In the genomic region with DNA sequence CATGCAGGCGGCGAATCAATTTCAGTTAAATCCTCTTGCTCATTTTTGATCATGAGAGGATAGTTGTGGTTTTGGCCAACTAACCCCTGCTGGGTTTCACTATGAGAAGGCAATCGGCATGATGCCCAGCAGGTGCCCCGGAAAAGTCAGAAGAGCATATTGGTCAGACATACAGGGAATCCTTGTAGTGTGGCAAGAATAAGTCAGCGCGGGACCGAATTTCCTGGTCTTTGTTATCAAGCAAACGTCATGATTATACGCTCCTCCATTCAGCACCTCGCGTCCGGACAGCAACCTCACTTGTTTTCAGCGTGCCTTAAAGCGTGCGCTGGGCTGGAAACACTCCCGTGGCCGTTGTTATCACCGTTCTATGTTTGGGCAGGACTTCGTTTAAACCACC, we compare ENCODE assay signal across 8 cellular contexts. TPM values are rescaled to one million over a fixed set of nuclear protein-coding genes. Genes with fewer than 3 reads are reported as not detected.
DNase-seq lines count a peak whose midpoint lies in the region; ATAC-seq and TF ChIP-seq lines count a peak whose summit lies in the region.

No MANE protein-coding gene starts in this region.

- no peak overlapping the region for H3K18ac ChIP-seq in H9 (ENCODE audit: insufficient read length, low read depth, low read length)

- H3K4me1 Mint-ChIP-seq in CD4-positive, alpha-beta T cell (ENCODE audit: low read depth), result peaks cover 20% of the 10 kb centered on the region
- peaks cover 12 to 15% of the 10 kb centered on the region in 2 experiments for H3K4me1 Mint-ChIP-seq in H9

- H4K20me1 ChIP-seq in H9 (ENCODE audit: control insufficient read depth, insufficient read depth, insufficient read length), result no peaks in the 10 kb centered on the region

- H3K27ac ChIP-seq in CD4-positive, alpha-beta T cell (ENCODE audit: low read depth, low read length), result no peak overlapping the region
- H3K27ac ChIP-seq in H9 (ENCODE audit: insufficient read length, low read depth, low read length), result no peak overlapping the region

- H3K36me3 Mint-ChIP-seq in CD4-positive, alpha-beta T cell (ENCODE audit: low read depth), result no peaks in the 10 kb centered on the region
- H3K36me3 Mint-ChIP-seq in H9 (ENCODE audit: insufficient read depth in 1 of 3, low read depth in 3 of 3), result peaks cover 3 to 4% (median 3%) of the 10 kb centered on the region in 3 experiments

- no peak overlapping the region for H3K27ac Mint-ChIP-seq in CD4-positive, alpha-beta T cell
- H3K27ac Mint-ChIP-seq in H9, result no peak overlapping the region

- H3K23ac ChIP-seq in H9 (ENCODE audit: insufficient read length, low read depth, low read length), result no peak overlapping the region

- no peak overlapping the region for H4K8ac ChIP-seq in H9 (replicated peaks; ENCODE audit: insufficient read length, low read depth, low read length)

- no peak overlapping the region for H2AFZ ChIP-seq in H9 (ENCODE audit: low read length)

- peak; percentile 68 for ATAC-seq in CD4-positive, alpha-beta T cell (ENCODE audit: poor library complexity)
- no peak for ATAC-seq in GM19455 (IDR thresholded peaks at IDR 0.05; ENCODE audit: unreplicated experiment)

- H4K5ac ChIP-seq in H9 (ENCODE audit: insufficient read length, low read depth, low read length), result no peak overlapping the region

- H3K4me1 ChIP-seq in H9 (ENCODE audit: insufficient read depth, low read length), result no peaks in the 10 kb centered on the region

- no peak overlapping the region for H2BK120ac ChIP-seq in H9 (ENCODE audit: low read depth, low read length, poor library complexity, severe bottlenecking)

- H3K79me1 ChIP-seq in H9 (ENCODE audit: insufficient read depth, low read depth, low read length, poor library complexity, severe bottlenecking), result no peaks in the 10 kb centered on the region

- intact Hi-C loops in CD4-positive, alpha-beta T cell (cut with DNase I, micrococcal nuclease), result no loop called here
- intact Hi-C loops in posterior vena cava (cut with DNase I), result no loop called here

- H2BK20ac ChIP-seq in H9 (ENCODE audit: low read depth, low read length, poor library complexity, severe bottlenecking), result no peak overlapping the region

- H3K27me3 ChIP-seq in CD4-positive, alpha-beta T cell (ENCODE audit: control insufficient read depth, insufficient read depth, low read length), result peaks cover 53% of the 10 kb centered on the region
- peaks cover 21% of the 10 kb centered on the region; the same call in 1 of the 2 replicates for H3K27me3 ChIP-seq in H9 (ENCODE audit: insufficient read depth, low read length)

- peak overlapping the region; percentile 98 for H3K4me2 ChIP-seq in H9 (ENCODE audit: insufficient read depth, insufficient read length, low read length)

- H2BK5ac ChIP-seq in H9 (ENCODE audit: insufficient read length, low read length), result no peak overlapping the region

- CTCF ChIA-PET in CD4-positive, alpha-beta T cell (lab: Charles Lee), result no interaction called here

- no peaks in the 10 kb centered on the region for H3K79me2 ChIP-seq in H9 (ENCODE audit: insufficient read depth, low read length)

- no peak overlapping the region for H3T11ph ChIP-seq in H9 (ENCODE audit: low read length)

- peaks cover 5% of the 10 kb centered on the region for H3K9me3 ChIP-seq in CD4-positive, alpha-beta T cell (ENCODE audit: control insufficient read depth, low read length)
- no peaks in the 10 kb centered on the region for H3K9me3 ChIP-seq in H9 (ENCODE audit: control insufficient read depth, low read depth, low read length)

- peaks cover 80% of the 10 kb centered on the region for H3K27me3 Mint-ChIP-seq in CD4-positive, alpha-beta T cell
- peaks cover 78% of the 10 kb centered on the region for H3K27me3 Mint-ChIP-seq in H9 (ENCODE audit: low read depth)

- H4K91ac ChIP-seq in H9 (ENCODE audit: insufficient read length, low read depth, low read length), result no peak overlapping the region

- TF ChIP-seq CTCF in CD4-positive, alpha-beta T cell (IDR thresholded peaks at IDR 0.05), result no peak
- TF ChIP-seq CTCF in H9 (conservative IDR thresholded peaks at IDR 0.05), result no peak

- DNase-seq in CD4-positive, alpha-beta T cell, result peak in 9 of 10 experiments; percentile 10 to 46 (median 14)
- DNase-seq in H9, result peak; percentile 86
- DNase-seq in NCI-H2227 (lab: John Stamatoyannopoulos, UW; ENCODE audit: unreplicated experiment), result peak; percentile 68
- DNase-seq in activated T-cell treated with anti-CD3 and anti-CD28 coated beads for 48 hours (ENCODE audit: low read depth), result peak; percentile 43
- DNase-seq in glomerular visceral epithelial cell (ENCODE audit: extremely low spot score), result peak; percentile 7
- peak; percentile 89 for DNase-seq in posterior vena cava (ENCODE audit: low spot score)
- DNase-seq in globus pallidus (ENCODE audit: low spot score), result no peak

- no peak overlapping the region for H2BK12ac ChIP-seq in H9 (ENCODE audit: insufficient read length, low read depth, low read length)

- peaks cover 2% of the 10 kb centered on the region for H3K9me3 Mint-ChIP-seq in CD4-positive, alpha-beta T cell
- H3K9me3 Mint-ChIP-seq in H9, result peaks cover 8% of the 10 kb centered on the region in 2 experiments; a peak in 4 of 5 replicates

- H2BK15ac ChIP-seq in H9 (ENCODE audit: low read depth, low read length), result no peak overlapping the region

- no peak overlapping the region for H3K14ac ChIP-seq in H9 (ENCODE audit: insufficient read depth, low read length)

- H3K23me2 ChIP-seq in H9 (ENCODE audit: insufficient read length, low read depth, low read length, poor library complexity, severe bottlenecking), result peaks cover 14% of the 10 kb centered on the region

- H3K9ac ChIP-seq in H9 (ENCODE audit: extremely low read depth, insufficient read length, low read length), result no peak overlapping the region

- no CpG with 5 or more reads among the region's 19 CpGs for WGBS in H9 (ENCODE audit: extremely low coverage, insufficient read length, low lambda C conversion rate)

- H2AK5ac ChIP-seq in H9 (ENCODE audit: insufficient read length, low read length), result no peak overlapping the region

- peak overlapping the region; percentile 66 for H3K4me3 Mint-ChIP-seq in CD4-positive, alpha-beta T cell
- H3K4me3 Mint-ChIP-seq in H9, result peak overlapping the region; percentile 67 to 83

- H3K4ac ChIP-seq in H9 (ENCODE audit: low read depth, low read length), result no peak overlapping the region

- POLR2A ChIA-PET in CD4-positive, alpha-beta T cell (lab: Charles Lee), result no interaction called here

- no peak overlapping the region for H3K56ac ChIP-seq in H9 (ENCODE audit: insufficient read length, low read depth, low read length)

RNA-seq across cellular contexts. Expression of a gene that starts 1.8 kb away (rescaled TPM):
- under 1 TPM; 0.28 to 0.49 TPM for total RNA-seq in CD4-positive, alpha-beta T cell
- total RNA-seq in H9 (2021) (1.6 and 2.2 TPM in 2 replicates), posterior vena cava (1 to 10 TPM in 1 of 2 donors, under 1 TPM in 1; 0.60 to 3.7 TPM)
